In the genomic region with DNA sequence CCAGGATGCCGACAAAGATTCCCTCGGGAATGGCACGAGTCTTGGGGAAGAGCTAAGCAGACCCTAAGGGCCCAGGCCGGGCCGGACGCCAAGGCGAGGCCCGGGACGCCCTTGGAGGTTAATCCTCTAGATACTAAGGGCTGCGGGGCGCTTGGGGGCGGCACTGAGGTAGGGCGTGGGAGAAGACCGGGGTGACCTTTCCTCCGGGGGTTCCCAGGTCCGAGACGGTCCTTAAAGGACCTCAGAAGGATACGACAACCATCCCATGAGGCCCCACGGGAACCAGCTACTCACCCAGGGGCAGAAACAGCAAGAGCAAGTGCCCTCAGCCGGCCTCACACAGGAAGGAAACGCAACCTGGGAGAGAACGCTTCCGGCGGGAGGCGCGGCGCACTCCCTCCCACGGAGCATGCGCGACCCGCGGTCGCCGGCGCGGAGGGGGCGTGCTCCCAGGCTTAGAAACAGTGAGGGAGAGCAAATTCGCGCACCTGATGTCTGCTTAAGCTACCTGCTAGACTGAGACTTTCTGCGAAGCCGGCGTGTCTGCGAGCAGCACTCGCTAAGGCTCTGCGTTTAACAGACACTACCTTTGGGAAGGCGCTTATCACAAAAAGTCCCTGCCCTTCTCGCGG, we compare ENCODE assay signal across 1 cellular context.
A peak's percentile ranks its signal among the peaks of the same experiment; 100 is the strongest.
TF ChIP-seq lines count a peak whose summit lies in the region.

A gene with protein sequence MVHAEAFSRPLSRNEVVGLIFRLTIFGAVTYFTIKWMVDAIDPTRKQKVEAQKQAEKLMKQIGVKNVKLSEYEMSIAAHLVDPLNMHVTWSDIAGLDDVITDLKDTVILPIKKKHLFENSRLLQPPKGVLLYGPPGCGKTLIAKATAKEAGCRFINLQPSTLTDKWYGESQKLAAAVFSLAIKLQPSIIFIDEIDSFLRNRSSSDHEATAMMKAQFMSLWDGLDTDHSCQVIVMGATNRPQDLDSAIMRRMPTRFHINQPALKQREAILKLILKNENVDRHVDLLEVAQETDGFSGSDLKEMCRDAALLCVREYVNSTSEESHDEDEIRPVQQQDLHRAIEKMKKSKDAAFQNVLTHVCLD (minus strand): TSS at position 354 of the 632 bp plus-strand sequence. CDS start 3,627 bp downstream, outside the sequence.

TF ChIP-seq in HepG2, 621 proteins besides CTCF, POLR2A, EP300 and RAD21 (continued from another document and continues in another):
- TF ChIP-seq, protein P1, sequence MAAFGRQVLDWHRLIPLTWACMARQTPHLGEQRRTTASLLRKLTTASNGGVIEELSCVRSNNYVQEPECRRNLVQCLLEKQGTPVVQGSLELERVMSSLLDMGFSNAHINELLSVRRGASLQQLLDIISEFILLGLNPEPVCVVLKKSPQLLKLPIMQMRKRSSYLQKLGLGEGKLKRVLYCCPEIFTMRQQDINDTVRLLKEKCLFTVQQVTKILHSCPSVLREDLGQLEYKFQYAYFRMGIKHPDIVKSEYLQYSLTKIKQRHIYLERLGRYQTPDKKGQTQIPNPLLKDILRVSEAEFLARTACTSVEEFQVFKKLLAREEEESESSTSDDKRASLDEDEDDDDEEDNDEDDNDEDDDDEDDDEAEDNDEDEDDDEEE (CRISPR knock-in tag; IDR thresholded peaks at IDR 0.05), result peak; percentile 45; the same call in 1 of the 2 replicates
- 0 out of 2 replicates have a peak, but pooled peaks have one; percentile 36 for TF ChIP-seq SMAD3 (CRISPR knock-in tag; IDR thresholded peaks at IDR 0.05)
- no peak for TF ChIP-seq ZSCAN29 (CRISPR knock-in tag; conservative IDR thresholded peaks at IDR 0.05)
- TF ChIP-seq FOXC1 (CRISPR knock-in tag; IDR thresholded peaks at IDR 0.05; ENCODE audit: borderline replicate concordance), result peak; percentile 22; the same call in 1 of the 2 replicates
- TF ChIP-seq ZNF629 (CRISPR knock-in tag; conservative IDR thresholded peaks at IDR 0.05), result peak; percentile 24; the same call in 1 of the 2 replicates
- TF ChIP-seq ZNF382 (CRISPR knock-in tag; IDR thresholded peaks at IDR 0.05; ENCODE audit: borderline replicate concordance), result no peak
- no peak for TF ChIP-seq GPN1 (CRISPR knock-in tag; IDR thresholded peaks at IDR 0.05; ENCODE audit: borderline replicate concordance)
- peak; percentile 63; the same call in 1 of the 2 replicates for TF ChIP-seq PITX1 (CRISPR knock-in tag; IDR thresholded peaks at IDR 0.05)
- TF ChIP-seq ZNF225 (CRISPR knock-in tag; IDR thresholded peaks at IDR 0.05), result no peak; the same call in 1 of the 2 replicates
- TF ChIP-seq, protein P2, sequence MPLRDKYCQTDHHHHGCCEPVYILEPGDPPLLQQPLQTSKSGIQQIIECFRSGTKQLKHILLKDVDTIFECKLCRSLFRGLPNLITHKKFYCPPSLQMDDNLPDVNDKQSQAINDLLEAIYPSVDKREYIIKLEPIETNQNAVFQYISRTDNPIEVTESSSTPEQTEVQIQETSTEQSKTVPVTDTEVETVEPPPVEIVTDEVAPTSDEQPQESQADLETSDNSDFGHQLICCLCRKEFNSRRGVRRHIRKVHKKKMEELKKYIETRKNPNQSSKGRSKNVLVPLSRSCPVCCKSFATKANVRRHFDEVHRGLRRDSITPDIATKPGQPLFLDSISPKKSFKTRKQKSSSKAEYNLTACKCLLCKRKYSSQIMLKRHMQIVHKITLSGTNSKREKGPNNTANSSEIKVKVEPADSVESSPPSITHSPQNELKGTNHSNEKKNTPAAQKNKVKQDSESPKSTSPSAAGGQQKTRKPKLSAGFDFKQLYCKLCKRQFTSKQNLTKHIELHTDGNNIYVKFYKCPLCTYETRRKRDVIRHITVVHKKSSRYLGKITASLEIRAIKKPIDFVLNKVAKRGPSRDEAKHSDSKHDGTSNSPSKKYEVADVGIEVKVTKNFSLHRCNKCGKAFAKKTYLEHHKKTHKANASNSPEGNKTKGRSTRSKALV (CRISPR knock-in tag; IDR thresholded peaks at IDR 0.05), result 0 out of 2 replicates have a peak, but pooled peaks have one; percentile 16
- TF ChIP-seq MZF1 (CRISPR knock-in tag; IDR thresholded peaks at IDR 0.05; ENCODE audit: borderline replicate concordance), result peak; percentile 55; the same call in 1 of the 2 replicates
- no peak for TF ChIP-seq U2AF2 (IDR thresholded peaks at IDR 0.05; ENCODE audit: low read depth, low read length)
- TF ChIP-seq REXO4 (CRISPR knock-in tag; IDR thresholded peaks at IDR 0.05; ENCODE audit: borderline replicate concordance), result no peak
- TF ChIP-seq ZNF331 (CRISPR knock-in tag; IDR thresholded peaks at IDR 0.05), result peak; percentile 81
- TF ChIP-seq, protein P3, sequence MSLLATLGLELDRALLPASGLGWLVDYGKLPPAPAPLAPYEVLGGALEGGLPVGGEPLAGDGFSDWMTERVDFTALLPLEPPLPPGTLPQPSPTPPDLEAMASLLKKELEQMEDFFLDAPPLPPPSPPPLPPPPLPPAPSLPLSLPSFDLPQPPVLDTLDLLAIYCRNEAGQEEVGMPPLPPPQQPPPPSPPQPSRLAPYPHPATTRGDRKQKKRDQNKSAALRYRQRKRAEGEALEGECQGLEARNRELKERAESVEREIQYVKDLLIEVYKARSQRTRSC (CRISPR knock-in tag; IDR thresholded peaks at IDR 0.05; ENCODE audit: low read depth), result 0 out of 2 replicates have a peak, but pooled peaks have one; percentile 46
- TF ChIP-seq, protein P4, sequence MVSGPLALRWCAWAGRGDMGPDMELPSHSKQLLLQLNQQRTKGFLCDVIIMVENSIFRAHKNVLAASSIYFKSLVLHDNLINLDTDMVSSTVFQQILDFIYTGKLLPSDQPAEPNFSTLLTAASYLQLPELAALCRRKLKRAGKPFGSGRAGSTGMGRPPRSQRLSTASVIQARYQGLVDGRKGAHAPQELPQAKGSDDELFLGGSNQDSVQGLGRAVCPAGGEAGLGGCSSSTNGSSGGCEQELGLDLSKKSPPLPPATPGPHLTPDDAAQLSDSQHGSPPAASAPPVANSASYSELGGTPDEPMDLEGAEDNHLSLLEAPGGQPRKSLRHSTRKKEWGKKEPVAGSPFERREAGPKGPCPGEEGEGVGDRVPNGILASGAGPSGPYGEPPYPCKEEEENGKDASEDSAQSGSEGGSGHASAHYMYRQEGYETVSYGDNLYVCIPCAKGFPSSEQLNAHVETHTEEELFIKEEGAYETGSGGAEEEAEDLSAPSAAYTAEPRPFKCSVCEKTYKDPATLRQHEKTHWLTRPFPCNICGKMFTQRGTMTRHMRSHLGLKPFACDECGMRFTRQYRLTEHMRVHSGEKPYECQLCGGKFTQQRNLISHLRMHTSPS (CRISPR knock-in tag; IDR thresholded peaks at IDR 0.05; ENCODE audit: low read depth), result peak; percentile 28; the same call in 1 of the 2 replicates
- no peak for TF ChIP-seq FOSL1 (CRISPR knock-in tag; IDR thresholded peaks at IDR 0.05; ENCODE audit: borderline replicate concordance)
- no peak for TF ChIP-seq ZBTB7A (CRISPR knock-in tag; IDR thresholded peaks at IDR 0.05)
- TF ChIP-seq BORCS8-MEF2B (CRISPR knock-in tag; IDR thresholded peaks at IDR 0.05), result peak; percentile 45; the same call in 1 of the 2 replicates
- TF ChIP-seq ZNF780A (CRISPR knock-in tag; IDR thresholded peaks at IDR 0.05), result no peak
- no peak for TF ChIP-seq ZFP36 (IDR thresholded peaks at IDR 0.05; ENCODE audit: borderline replicate concordance, low read depth, low read length, partially characterized antibody)
- TF ChIP-seq GZF1 (CRISPR knock-in tag; IDR thresholded peaks at IDR 0.05), result no peak
- TF ChIP-seq ZNF263 (CRISPR knock-in tag; IDR thresholded peaks at IDR 0.05), result peak; percentile 56; the same call in 1 of the 2 replicates
- TF ChIP-seq, protein P5, sequence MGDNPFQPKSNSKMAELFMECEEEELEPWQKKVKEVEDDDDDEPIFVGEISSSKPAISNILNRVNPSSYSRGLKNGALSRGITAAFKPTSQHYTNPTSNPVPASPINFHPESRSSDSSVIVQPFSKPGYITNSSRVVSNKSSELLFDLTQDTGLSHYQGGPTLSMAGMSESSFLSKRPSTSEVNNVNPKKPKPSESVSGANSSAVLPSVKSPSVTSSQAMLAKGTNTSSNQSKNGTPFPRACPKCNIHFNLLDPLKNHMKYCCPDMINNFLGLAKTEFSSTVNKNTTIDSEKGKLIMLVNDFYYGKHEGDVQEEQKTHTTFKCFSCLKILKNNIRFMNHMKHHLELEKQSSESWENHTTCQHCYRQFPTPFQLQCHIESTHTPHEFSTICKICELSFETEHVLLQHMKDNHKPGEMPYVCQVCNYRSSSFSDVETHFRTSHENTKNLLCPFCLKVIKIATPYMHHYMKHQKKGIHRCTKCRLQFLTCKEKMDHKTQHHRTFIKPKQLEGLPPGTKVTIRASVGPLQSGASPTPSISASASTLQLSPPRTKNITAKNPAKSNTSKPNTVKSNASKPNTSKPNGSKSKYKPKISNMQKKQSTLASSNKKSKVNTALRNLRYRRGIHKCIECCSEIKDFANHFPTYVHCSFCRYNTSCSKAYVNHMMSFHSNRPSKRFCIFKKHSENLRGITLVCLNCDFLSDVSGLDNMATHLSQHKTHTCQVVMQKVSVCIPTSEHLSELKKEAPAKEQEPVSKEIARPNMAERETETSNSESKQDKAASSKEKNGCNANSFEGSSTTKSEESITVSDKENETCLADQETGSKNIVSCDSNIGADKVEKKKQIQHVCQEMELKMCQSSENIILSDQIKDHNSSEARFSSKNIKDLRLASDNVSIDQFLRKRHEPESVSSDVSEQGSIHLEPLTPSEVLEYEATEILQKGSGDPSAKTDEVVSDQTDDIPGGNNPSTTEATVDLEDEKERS (CRISPR knock-in tag; IDR thresholded peaks at IDR 0.05), result no peak
- no peak for TF ChIP-seq ISL2 (CRISPR knock-in tag; IDR thresholded peaks at IDR 0.05)
- TF ChIP-seq, protein P6, sequence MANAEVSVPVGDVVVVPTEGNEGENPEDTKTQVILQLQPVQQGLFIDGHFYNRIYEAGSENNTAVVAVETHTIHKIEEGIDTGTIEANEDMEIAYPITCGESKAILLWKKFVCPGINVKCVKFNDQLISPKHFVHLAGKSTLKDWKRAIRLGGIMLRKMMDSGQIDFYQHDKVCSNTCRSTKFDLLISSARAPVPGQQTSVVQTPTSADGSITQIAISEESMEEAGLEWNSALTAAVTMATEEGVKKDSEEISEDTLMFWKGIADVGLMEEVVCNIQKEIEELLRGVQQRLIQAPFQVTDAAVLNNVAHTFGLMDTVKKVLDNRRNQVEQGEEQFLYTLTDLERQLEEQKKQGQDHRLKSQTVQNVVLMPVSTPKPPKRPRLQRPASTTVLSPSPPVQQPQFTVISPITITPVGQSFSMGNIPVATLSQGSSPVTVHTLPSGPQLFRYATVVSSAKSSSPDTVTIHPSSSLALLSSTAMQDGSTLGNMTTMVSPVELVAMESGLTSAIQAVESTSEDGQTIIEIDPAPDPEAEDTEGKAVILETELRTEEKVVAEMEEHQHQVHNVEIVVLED (CRISPR knock-in tag; IDR thresholded peaks at IDR 0.05; ENCODE audit: borderline replicate concordance), result peak; percentile 74; the same call in 1 of the 2 replicates
- TF ChIP-seq MBNL3 (CRISPR knock-in tag; conservative IDR thresholded peaks at IDR 0.05), result no peak
- TF ChIP-seq, protein P7, sequence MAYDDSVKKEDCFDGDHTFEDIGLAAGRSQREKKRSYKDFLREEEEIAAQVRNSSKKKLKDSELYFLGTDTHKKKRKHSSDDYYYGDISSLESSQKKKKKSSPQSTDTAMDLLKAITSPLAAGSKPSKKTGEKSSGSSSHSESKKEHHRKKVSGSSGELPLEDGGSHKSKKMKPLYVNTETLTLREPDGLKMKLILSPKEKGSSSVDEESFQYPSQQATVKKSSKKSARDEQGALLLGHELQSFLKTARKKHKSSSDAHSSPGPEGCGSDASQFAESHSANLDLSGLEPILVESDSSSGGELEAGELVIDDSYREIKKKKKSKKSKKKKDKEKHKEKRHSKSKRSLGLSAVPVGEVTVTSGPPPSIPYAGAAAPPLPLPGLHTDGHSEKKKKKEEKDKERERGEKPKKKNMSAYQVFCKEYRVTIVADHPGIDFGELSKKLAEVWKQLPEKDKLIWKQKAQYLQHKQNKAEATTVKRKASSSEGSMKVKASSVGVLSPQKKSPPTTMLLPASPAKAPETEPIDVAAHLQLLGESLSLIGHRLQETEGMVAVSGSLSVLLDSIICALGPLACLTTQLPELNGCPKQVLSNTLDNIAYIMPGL (CRISPR knock-in tag; IDR thresholded peaks at IDR 0.05; ENCODE audit: borderline replicate concordance in 1 of 2, low read depth in 1 of 2), result peak; percentile 80 to 84; a peak in 3 of 4 replicates
- TF ChIP-seq, protein P8, sequence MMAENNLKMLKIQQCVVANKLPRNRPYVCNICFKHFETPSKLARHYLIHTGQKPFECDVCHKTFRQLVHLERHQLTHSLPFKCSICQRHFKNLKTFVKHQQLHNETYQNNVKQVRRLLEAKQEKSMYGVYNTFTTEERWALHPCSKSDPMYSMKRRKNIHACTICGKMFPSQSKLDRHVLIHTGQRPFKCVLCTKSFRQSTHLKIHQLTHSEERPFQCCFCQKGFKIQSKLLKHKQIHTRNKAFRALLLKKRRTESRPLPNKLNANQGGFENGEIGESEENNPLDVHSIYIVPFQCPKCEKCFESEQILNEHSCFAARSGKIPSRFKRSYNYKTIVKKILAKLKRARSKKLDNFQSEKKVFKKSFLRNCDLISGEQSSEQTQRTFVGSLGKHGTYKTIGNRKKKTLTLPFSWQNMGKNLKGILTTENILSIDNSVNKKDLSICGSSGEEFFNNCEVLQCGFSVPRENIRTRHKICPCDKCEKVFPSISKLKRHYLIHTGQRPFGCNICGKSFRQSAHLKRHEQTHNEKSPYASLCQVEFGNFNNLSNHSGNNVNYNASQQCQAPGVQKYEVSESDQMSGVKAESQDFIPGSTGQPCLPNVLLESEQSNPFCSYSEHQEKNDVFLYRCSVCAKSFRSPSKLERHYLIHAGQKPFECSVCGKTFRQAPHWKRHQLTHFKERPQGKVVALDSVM (CRISPR knock-in tag; IDR thresholded peaks at IDR 0.05), result peak; percentile 42; the same call in 1 of the 2 replicates
- 0 out of 2 replicates have a peak, but pooled peaks have one; percentile 34 for TF ChIP-seq SIN3B (IDR thresholded peaks at IDR 0.05; ENCODE audit: low read length)
- no peak for TF ChIP-seq ZNF17 (CRISPR knock-in tag; IDR thresholded peaks at IDR 0.05)
- TF ChIP-seq CBX2 (IDR thresholded peaks at IDR 0.05; ENCODE audit: low read depth, low read length), result no peak
- TF ChIP-seq CBX2 (CRISPR knock-in tag; IDR thresholded peaks at IDR 0.05; ENCODE audit: low read depth), result no peak
- no peak for TF ChIP-seq HES4 (CRISPR knock-in tag; IDR thresholded peaks at IDR 0.05; ENCODE audit: borderline replicate concordance)
- TF ChIP-seq, protein P9, sequence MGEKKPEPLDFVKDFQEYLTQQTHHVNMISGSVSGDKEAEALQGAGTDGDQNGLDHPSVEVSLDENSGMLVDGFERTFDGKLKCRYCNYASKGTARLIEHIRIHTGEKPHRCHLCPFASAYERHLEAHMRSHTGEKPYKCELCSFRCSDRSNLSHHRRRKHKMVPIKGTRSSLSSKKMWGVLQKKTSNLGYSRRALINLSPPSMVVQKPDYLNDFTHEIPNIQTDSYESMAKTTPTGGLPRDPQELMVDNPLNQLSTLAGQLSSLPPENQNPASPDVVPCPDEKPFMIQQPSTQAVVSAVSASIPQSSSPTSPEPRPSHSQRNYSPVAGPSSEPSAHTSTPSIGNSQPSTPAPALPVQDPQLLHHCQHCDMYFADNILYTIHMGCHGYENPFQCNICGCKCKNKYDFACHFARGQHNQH (CRISPR knock-in tag; IDR thresholded peaks at IDR 0.05), result no peak; the same call in 1 of the 2 replicates
- TF ChIP-seq NFATC3 (CRISPR knock-in tag; IDR thresholded peaks at IDR 0.05), result no peak
- TF ChIP-seq ZSCAN20 (CRISPR knock-in tag; IDR thresholded peaks at IDR 0.05; ENCODE audit: borderline replicate concordance), result peak; percentile 91
- TF ChIP-seq DNMT3B (CRISPR knock-in tag; conservative IDR thresholded peaks at IDR 0.05), result no peak
- peak; percentile 74; the same call in 1 of the 2 replicates for TF ChIP-seq MYC (CRISPR knock-in tag; IDR thresholded peaks at IDR 0.05; ENCODE audit: borderline replicate concordance)
- peak; percentile 4 for TF ChIP-seq IKZF4 (CRISPR knock-in tag; IDR thresholded peaks at IDR 0.05; ENCODE audit: borderline replicate concordance, low read depth, not compliant biosample characterization)
- no peak for TF ChIP-seq HDAC6 (IDR thresholded peaks at IDR 0.05; ENCODE audit: low read depth, low read length)
- peak; percentile 43 for TF ChIP-seq U2AF1 (optimal IDR thresholded peaks at IDR 0.05; ENCODE audit: low read depth, low read length)
- no peak for TF ChIP-seq HOXA9 (CRISPR knock-in tag; IDR thresholded peaks at IDR 0.05; ENCODE audit: borderline replicate concordance)
- TF ChIP-seq ZNF557 (CRISPR knock-in tag; IDR thresholded peaks at IDR 0.05), result no peak
